ENCODE assay signal across 8 cellular contexts in genomic region chr20:35664544-35665206, GRCh38. TPM values are rescaled to one million over a fixed set of nuclear protein-coding genes. Genes with fewer than 3 reads are reported as not detected.
DNase-seq lines count a peak whose midpoint lies in the region; ATAC-seq lines count a peak whose summit lies in the region.

Gene CPNE1, minus strand, starts transcription at chr20:35664900. Its CDS starts 31,977 bp downstream, at chr20:35632923.
Gene RBM12, minus strand, starts transcription at chr20:35664900. Its CDS starts 9,578 bp downstream, at chr20:35655322.

- H3K27ac Mint-ChIP-seq in CD8-positive, alpha-beta memory T cell = peak within 1 kb of the TSS; percentile 94 to 100 (median 99)

- no peaks in the 10 kb centered on the region for H3K9me3 ChIP-seq in CD8-positive, alpha-beta memory T cell (ENCODE audit: low read length)
- no peaks in the 10 kb centered on the region for H3K9me3 ChIP-seq in effector memory CD4-positive, alpha-beta T cell (ENCODE audit: control insufficient read depth, low read length)

- H3K4me3 ChIP-seq in CD8-positive, alpha-beta memory T cell (ENCODE audit: low read length) = peak within 1 kb of the TSS; percentile 95
- peak within 1 kb of the TSS; percentile 65 for H3K4me3 ChIP-seq in effector memory CD4-positive, alpha-beta T cell (ENCODE audit: insufficient read depth, low read depth, low read length, poor library complexity, severe bottlenecking)

- peak within 1 kb of the TSS; percentile 98 for H3K27ac ChIP-seq in CD8-positive, alpha-beta memory T cell (ENCODE audit: low read depth, low read length)
- peak within 1 kb of the TSS; percentile 97 for H3K27ac ChIP-seq in effector memory CD4-positive, alpha-beta T cell (ENCODE audit: insufficient read depth, low read length, poor library complexity, severe bottlenecking)

- CTCF ChIA-PET in CD8-positive, alpha-beta memory T cell (lab: Charles Lee) = interaction anchor here (1.0 to 2.1 kb wide), 8 partner anchors 43 to 289 kb away, joined by 3 to 8 read pairs (median 4); partner anchors contain the start of genes RBM39 and SPAG4
- CTCF ChIA-PET in activated CD8-positive, alpha-beta memory T cell treated with anti-CD3 and anti-CD28 coated beads for 36 hours (lab: Charles Lee) = interaction anchor here (1.2 to 2.0 kb wide), 4 partner anchors 16 to 289 kb away, joined by 3 to 15 read pairs (median 8); partner anchors contain the start of genes SCAND1 and SPAG4

- H3K9me3 Mint-ChIP-seq in CD8-positive, alpha-beta memory T cell = no peaks in the 10 kb centered on the region

- DNase-seq in CD8-positive, alpha-beta memory T cell = peak; percentile 88 to 96 (median 93)
- DNase-seq in HT1080 (ENCODE audit: low read depth) = peak; percentile 89
- DNase-seq in NOMO-1 (lab: John Stamatoyannopoulos, UW; ENCODE audit: unreplicated experiment in 2 of 2) = peak; percentile 88 to 94
- DNase-seq in effector memory CD4-positive, alpha-beta T cell = peak; percentile 85 to 89 (median 88)
- peak; percentile 94 for DNase-seq in medulla oblongata (ENCODE audit: extremely low spot score)
- DNase-seq in stimulated activated CD4-positive, alpha-beta T cell treated with anti-CD3 and anti-CD28 coated beads, TNF-alpha, amount 100 ng/mL, for 48 hours (ENCODE audit: low read depth in 3 of 3) = peak; percentile 88 to 90 (median 89)

- H3K27me3 ChIP-seq in CD8-positive, alpha-beta memory T cell (ENCODE audit: insufficient read depth, low read length, poor library complexity, severe bottlenecking) = no peaks in the 10 kb centered on the region
- H3K27me3 ChIP-seq in effector memory CD4-positive, alpha-beta T cell (replicated peaks; ENCODE audit: control insufficient read depth, insufficient read depth, low read length, poor library complexity, severe bottlenecking) = no peaks in the 10 kb centered on the region

- H3K36me3 Mint-ChIP-seq in CD8-positive, alpha-beta memory T cell = peaks cover under 1 to 33% (median 10%) of the 10 kb centered on the region in 3 donors

- no peaks in the 10 kb centered on the region for H3K27me3 Mint-ChIP-seq in CD8-positive, alpha-beta memory T cell

- H3K36me3 ChIP-seq in CD8-positive, alpha-beta memory T cell (ENCODE audit: insufficient read depth, low read length) = peaks cover 14% of the 10 kb centered on the region
- peaks cover 10% of the 10 kb centered on the region for H3K36me3 ChIP-seq in effector memory CD4-positive, alpha-beta T cell (ENCODE audit: control insufficient read depth, insufficient read depth, low read length)

- H3K4me3 Mint-ChIP-seq in CD8-positive, alpha-beta memory T cell = peak within 1 kb of the TSS; percentile 86 to 98 (median 96)

- H3K4me1 Mint-ChIP-seq in CD8-positive, alpha-beta memory T cell = peaks cover 47 to 49% (median 49%) of the 10 kb centered on the region in 3 donors

- POLR2A ChIA-PET in CD8-positive, alpha-beta memory T cell (lab: Charles Lee) = interaction anchor here (0.5 to 2.8 kb wide), 16 partner anchors 10 to 1253 kb away, joined by 3 to 57 read pairs (median 4); partner anchors contain the start of genes ACSS2, ERGIC3, NFS1 and PHF20
- POLR2A ChIA-PET in activated CD8-positive, alpha-beta memory T cell treated with anti-CD3 and anti-CD28 coated beads for 36 hours (lab: Charles Lee) = interaction anchor here (0.6 to 5.7 kb wide), 8 partner anchors 37 to 880 kb away, joined by 3 to 77 read pairs (median 6); partner anchors contain the start of genes ERGIC3, RBM39 and SPAG4

- peaks cover 41% of the 10 kb centered on the region for H3K4me1 ChIP-seq in CD8-positive, alpha-beta memory T cell (ENCODE audit: insufficient read depth, low read length)
- H3K4me1 ChIP-seq in effector memory CD4-positive, alpha-beta T cell (ENCODE audit: control insufficient read depth, insufficient read depth, low read length, poor library complexity, severe bottlenecking) = peaks cover 29% of the 10 kb centered on the region

- peak; percentile 55 for ATAC-seq in GM19468 (IDR thresholded peaks at IDR 0.05; ENCODE audit: extremely low read depth, unreplicated experiment)

RNA-seq across cellular contexts. Expression of gene CPNE1, which starts in this region (rescaled TPM):
- 100 to 1,000 TPM; 295 to 305 TPM for total RNA-seq in CD8-positive, alpha-beta memory T cell
- polyA plus RNA-seq in CD8-positive, alpha-beta memory T cell = 378 TPM
- 146 and 192 TPM in 2 replicates for total RNA-seq in HT1080 (2014; rRNA removed; shearing (Covaris generic))
- polyA plus RNA-seq in HT1080 (2015; cell fraction: cytosol; rRNA removed) = 175 and 191 TPM in 2 replicates
- 269 and 330 TPM in 2 replicates for polyA plus RNA-seq in HT1080 (2015; cell fraction: nucleus; rRNA removed)
- total RNA-seq in activated CD8-positive, alpha-beta memory T cell treated with anti-CD3 and anti-CD28 coated beads for 36 hours = 100 to 1,000 TPM; 255 to 267 TPM

RNA-seq across cellular contexts. Expression of gene RBM12, which starts in this region (rescaled TPM):
- total RNA-seq in CD8-positive, alpha-beta memory T cell = 100 to 1,000 TPM; 103 to 110 TPM
- 46.1 TPM for polyA plus RNA-seq in CD8-positive, alpha-beta memory T cell
- total RNA-seq in HT1080 (2014; rRNA removed; shearing (Covaris generic)) = 54.5 and 68.1 TPM in 2 replicates
- polyA plus RNA-seq in HT1080 (2015; cell fraction: cytosol; rRNA removed) = 37.4 and 43.7 TPM in 2 replicates
- polyA plus RNA-seq in HT1080 (2015; cell fraction: nucleus; rRNA removed) = 116 and 131 TPM in 2 replicates
- total RNA-seq in activated CD8-positive, alpha-beta memory T cell treated with anti-CD3 and anti-CD28 coated beads for 36 hours = 100 to 1,000 TPM; 113 to 121 TPM

Comparison
In these comparisons a context has a peak if more than half of its experiments do, and no peak if none do; other contexts are left out.
1. Peak in every context shown above with its lines: DNase-seq, ATAC-seq, H3K4me3 ChIP-seq and H3K27ac ChIP-seq.